Comparison of ENCODE assay signal across 15 cellular contexts in genomic region chrX:97074400-97074799, GRCh38.
"Had no signal": no experiment of that assay in that cellular context is flagged by ENCODE, and none has a peak within 500 bp of the region (broad histone marks: within the 10 kb centered on the region; RNA-seq: fewer than 3 reads in every experiment).

No MANE protein-coding gene starts in this region.

- H3K36me3 ChIP-seq: colonic mucosa, esophagus squamous epithelium, left lung, upper lobe of left lung had no signal

- FAIRE-seq: keratinocyte had no signal

- H3K9me3 ChIP-seq: body of pancreas, colonic mucosa, esophagus squamous epithelium, left lung, upper lobe of left lung had no signal

- H3K27ac ChIP-seq: body of pancreas, colonic mucosa, esophagus squamous epithelium, hepatocyte, left lung, upper lobe of left lung had no signal

- H3K27me3 ChIP-seq: body of pancreas, colonic mucosa, esophagus squamous epithelium, hepatocyte, upper lobe of left lung had no signal

- DNase-seq: activated CD4-positive, alpha-beta T cell treated with anti-CD3 and anti-CD28 coated beads, Interleukin-2, amount 50 U/mL, for 48 hours; activated naive CD4-positive, alpha-beta T cell treated with anti-CD3 and anti-CD28 coated beads for 36 hours; body of pancreas; central memory CD4-positive, alpha-beta T cell; colonic mucosa; esophagus squamous epithelium; left lung; mammary epithelial cell; T-helper 9 cell had no signal

- H3K79me2 ChIP-seq: hepatocyte had no signal

- H3K4me1 ChIP-seq: body of pancreas, colonic mucosa, esophagus squamous epithelium, left lung, upper lobe of left lung had no signal

- H2AFZ ChIP-seq: hepatocyte had no signal

- ATAC-seq: activated CD4-positive, CD25-positive, alpha-beta regulatory T cell treated with anti-CD3 and anti-CD28 coated beads, Interleukin-2, amount 50 U/mL, for 24 hours; activated T-helper 17 cell treated with anti-CD3 and anti-CD28 coated beads, Interleukin-2, amount 50 U/mL, for 72 hours; body of pancreas; left lung; sciatic nerve had no signal

- H3K4me2 ChIP-seq: hepatocyte had no signal

- H3K4me3 ChIP-seq: body of pancreas, colonic mucosa, esophagus squamous epithelium, hepatocyte, left lung, upper lobe of left lung had no signal
